Comparison of ENCODE assay signal across 8 cellular contexts in the genomic region with DNA sequence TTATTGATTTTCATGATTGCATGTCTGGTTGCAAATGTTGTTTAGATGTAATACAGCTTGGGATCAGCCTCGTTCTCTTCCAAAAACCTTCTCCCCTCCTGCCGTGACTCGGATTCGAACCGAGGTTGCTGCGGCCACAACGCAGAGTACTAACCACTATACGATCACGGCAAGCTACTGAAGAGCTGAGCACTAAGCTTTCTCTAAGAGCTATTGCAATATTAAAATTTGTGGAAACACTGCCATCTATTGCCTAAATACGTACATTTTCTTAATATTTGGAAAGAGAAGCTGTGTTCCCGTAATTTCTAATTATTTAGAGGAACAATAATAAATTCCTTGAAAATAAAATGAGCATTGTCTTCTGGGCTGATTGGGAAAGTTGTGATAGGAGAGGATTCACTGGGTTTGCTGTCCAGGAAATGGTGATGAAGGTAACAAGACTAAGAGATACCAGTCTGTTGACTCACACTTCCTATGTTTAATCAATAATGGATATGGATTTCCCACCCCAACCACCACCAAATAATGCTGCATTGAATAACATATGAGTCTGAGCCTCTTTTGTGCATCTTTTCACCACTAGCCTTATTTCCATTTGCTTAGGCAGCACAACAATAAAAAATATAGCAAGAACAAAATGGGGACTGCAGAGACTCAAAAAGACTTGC.
DNase-seq lines count a peak whose midpoint lies in the region; ATAC-seq and TF ChIP-seq lines count a peak whose summit lies in the region.

No MANE protein-coding gene starts in this region.

- H3K27me3 ChIP-seq in mesenchymal stem cell (ENCODE audit: control insufficient read depth in 1 of 2, insufficient read depth in 1 of 2, low read length in 2 of 2) (peaks cover 5 to 19% of the 10 kb centered on the region in 2 experiments), suprapubic skin (no peaks in the 10 kb centered on the region)

- 72% methylated on average over 9 of the region's 11 CpGs for WGBS in mesenchymal stem cell
- 3% methylated on average over 11 of the region's 11 CpGs for WGBS in suprapubic skin

- TF ChIP-seq CTCF in omental fat pad (IDR thresholded peaks at IDR 0.05), result no peak
- TF ChIP-seq CTCF in suprapubic skin (IDR thresholded peaks at IDR 0.05), result no peak

- ATAC-seq in GM19463 (IDR thresholded peaks at IDR 0.05; ENCODE audit: unreplicated experiment), result peak; percentile 54
- ATAC-seq in GM19035 (IDR thresholded peaks at IDR 0.05; ENCODE audit: unreplicated experiment), result no peak
- no peak for ATAC-seq in omental fat pad (ENCODE audit: low FRiP score)
- no peak for ATAC-seq in HG02798 (IDR thresholded peaks at IDR 0.05; ENCODE audit: poor library complexity, unreplicated experiment)

- peak overlapping the region; percentile 46 for H3K9ac ChIP-seq in mesenchymal stem cell (ENCODE audit: low read length)

- no peak for TF ChIP-seq EP300 in suprapubic skin (IDR thresholded peaks at IDR 0.05)

- no peak overlapping the region for H2AK5ac ChIP-seq in mesenchymal stem cell (ENCODE audit: low read length, severe bottlenecking)

- no peak overlapping the region for H2AFZ ChIP-seq in mesenchymal stem cell (ENCODE audit: low read depth, low read length)

- no peak overlapping the region for H3K23ac ChIP-seq in mesenchymal stem cell (ENCODE audit: low read length in 2 of 2)

- no peak overlapping the region for H3K4ac ChIP-seq in mesenchymal stem cell (ENCODE audit: low read depth in 1 of 2, low read length in 2 of 2)

- no peak overlapping the region for H2BK5ac ChIP-seq in mesenchymal stem cell (ENCODE audit: low read depth, low read length, poor library complexity, severe bottlenecking)

- no peak overlapping the region for H3K18ac ChIP-seq in mesenchymal stem cell (ENCODE audit: low read depth in 1 of 2, low read length in 2 of 2)

- no peak overlapping the region for H4K91ac ChIP-seq in mesenchymal stem cell (ENCODE audit: low read length)

- H3K27ac ChIP-seq in mesenchymal stem cell (ENCODE audit: low read length, poor library complexity, severe bottlenecking), result no peak overlapping the region
- H3K27ac ChIP-seq in suprapubic skin, result no peak overlapping the region

- no peak overlapping the region for H3K14ac ChIP-seq in mesenchymal stem cell (ENCODE audit: low read length in 2 of 2)

- DNase-seq in NCI-H2196 treated with DMSO at 0.1 percent for 48 hours (lab: John Stamatoyannopoulos, UW; ENCODE audit: unreplicated experiment), result peak; percentile 67
- DNase-seq in cerebellar cortex (ENCODE audit: low spot score), result peak; percentile 80
- peak; percentile 51 for DNase-seq in mesenchymal stem cell
- no peak for DNase-seq in omental fat pad (ENCODE audit: low spot score)
- no peak for DNase-seq in suprapubic skin (ENCODE audit: low spot score in 2 of 2)

- no peaks in the 10 kb centered on the region for H3K36me3 ChIP-seq in mesenchymal stem cell (ENCODE audit: control insufficient read depth in 1 of 2, insufficient read depth in 2 of 2, low read depth in 1 of 2, low read length in 2 of 2)
- H3K36me3 ChIP-seq in suprapubic skin, result no peaks in the 10 kb centered on the region

- no peak overlapping the region for H4K8ac ChIP-seq in mesenchymal stem cell (ENCODE audit: low read length)

- no peaks in the 10 kb centered on the region for H3K79me1 ChIP-seq in mesenchymal stem cell (replicated peaks; ENCODE audit: low read length, poor library complexity, severe bottlenecking)

- H3K4me2 ChIP-seq in mesenchymal stem cell (ENCODE audit: low read length, poor library complexity, severe bottlenecking), result no peak overlapping the region

- H3K9me3 ChIP-seq in mesenchymal stem cell (ENCODE audit: control insufficient read depth, low read length) (no peaks in the 10 kb centered on the region), suprapubic skin (no peaks in the 10 kb centered on the region)

- peak overlapping the region in 1 of 2 experiments; percentile 39 for H3K4me3 ChIP-seq in mesenchymal stem cell (ENCODE audit: insufficient read depth in 1 of 2, low read depth in 1 of 2, low read length in 2 of 2)
- H3K4me3 ChIP-seq in suprapubic skin, result no peak overlapping the region

- H2BK120ac ChIP-seq in mesenchymal stem cell (ENCODE audit: low read depth, low read length), result no peak overlapping the region

- no peak overlapping the region for H2BK15ac ChIP-seq in mesenchymal stem cell (ENCODE audit: low read depth, poor library complexity, severe bottlenecking)

- TF ChIP-seq POLR2A in suprapubic skin (IDR thresholded peaks at IDR 0.05), result no peak

- no peak overlapping the region for H2BK12ac ChIP-seq in mesenchymal stem cell (ENCODE audit: low read length in 2 of 2)

- peaks cover 6% of the 10 kb centered on the region for H3K4me1 ChIP-seq in mesenchymal stem cell (ENCODE audit: control insufficient read depth, insufficient read depth, low read depth, low read length)
- H3K4me1 ChIP-seq in suprapubic skin, result peaks cover 10% of the 10 kb centered on the region

Comparison
In these comparisons a context has a peak if more than half of its experiments do, and no peak if none do; other contexts are left out.
1. DNase-seq: peak in NCI-H2196 treated with DMSO at 0.1 percent for 48 hours (single experiment), cerebellar cortex (single experiment) and mesenchymal stem cell (single experiment); none in omental fat pad (single experiment) and suprapubic skin (0 of 2).